1 cellular context compared by ENCODE assay signal in genomic region chr12:113190761-113191160, GRCh38.
TF ChIP-seq lines count a peak whose summit lies in the region.

No MANE protein-coding gene starts in this region.

TF ChIP-seq in K562, 482 proteins besides CTCF, POLR2A, EP300 and RAD21 (continues in another document):
- TF ChIP-seq NFE2L1 (tag; IDR thresholded peaks at IDR 0.05; ENCODE audit: borderline replicate concordance, low read depth) (no peak), FUS (optimal IDR thresholded peaks at IDR 0.05; ENCODE audit: low read depth, low read length) (no peak), RREB1 (CRISPR knock-in tag; IDR thresholded peaks at IDR 0.05) (no peak), ZKSCAN3 (CRISPR knock-in tag; IDR thresholded peaks at IDR 0.05) (no peak), DACH1 (IDR thresholded peaks at IDR 0.05; ENCODE audit: partially characterized antibody) (no peak), ZNF785 (CRISPR knock-in tag; IDR thresholded peaks at IDR 0.05) (no peak), NR1H2 (CRISPR knock-in tag; IDR thresholded peaks at IDR 0.05) (no peak), ZFPM2 (CRISPR knock-in tag; IDR thresholded peaks at IDR 0.05) (no peak), TSC22D4 (tag; IDR thresholded peaks at IDR 0.05) (no peak), MEF2A (IDR thresholded peaks at IDR 0.05; ENCODE audit: control insufficient read depth, low read depth, low read length) (no peak), HMG20B (CRISPR knock-in tag; IDR thresholded peaks at IDR 0.05) (no peak), SRF (CRISPR knock-in tag; IDR thresholded peaks at IDR 0.05) (no peak), KLF1 (tag; IDR thresholded peaks at IDR 0.05) (no peak), CTBP1 (IDR thresholded peaks at IDR 0.05; ENCODE audit: borderline replicate concordance) (peak; percentile 41; the same call in 1 of the 2 replicates), U2AF1 (optimal IDR thresholded peaks at IDR 0.05; ENCODE audit: low read depth, low read length) (no peak), ZNF121 (CRISPR knock-in tag; conservative IDR thresholded peaks at IDR 0.05) (peak; percentile 35), LEF1 (IDR thresholded peaks at IDR 0.05) (no peak), ATF3 (IDR thresholded peaks at IDR 0.05) (no peak), ATF3 (CRISPR knock-in tag; conservative IDR thresholded peaks at IDR 0.05) (no peak), BCLAF1 (IDR thresholded peaks at IDR 0.05; ENCODE audit: borderline replicate concordance in 1 of 2, control insufficient read depth in 1 of 2, low read depth in 2 of 2, low read length in 1 of 2) (no peak), GTF2A2 (tag; IDR thresholded peaks at IDR 0.05) (no peak), PHF8 (IDR thresholded peaks at IDR 0.05; ENCODE audit: borderline replicate concordance, low read length) (no peak), KAT7 (CRISPR knock-in tag; IDR thresholded peaks at IDR 0.05; ENCODE audit: borderline replicate concordance) (no peak), PPARD (CRISPR knock-in tag; IDR thresholded peaks at IDR 0.05) (no peak), SIN3B (IDR thresholded peaks at IDR 0.05; ENCODE audit: low read depth) (no peak), ETV1 (tag; conservative IDR thresholded peaks at IDR 0.05; ENCODE audit: low read depth) (0 out of 2 replicates have a peak, but pooled peaks have one; percentile 37), ARID3A (IDR thresholded peaks at IDR 0.05; ENCODE audit: borderline replicate concordance, low read depth, low read length) (no peak), CBFA2T3 (IDR thresholded peaks at IDR 0.05) (peak; percentile 67), NFATC3 (IDR thresholded peaks at IDR 0.05) (no peak), ZNF77 (CRISPR knock-in tag; IDR thresholded peaks at IDR 0.05) (no peak), ZNF449 (CRISPR knock-in tag; IDR thresholded peaks at IDR 0.05) (no peak), ZNF347 (CRISPR knock-in tag; IDR thresholded peaks at IDR 0.05; ENCODE audit: low read depth) (no peak), CXXC5 (CRISPR knock-in tag; IDR thresholded peaks at IDR 0.05) (no peak), TCF7 (IDR thresholded peaks at IDR 0.05; ENCODE audit: borderline replicate concordance) (no peak), ZNF146 (CRISPR knock-in tag; IDR thresholded peaks at IDR 0.05; ENCODE audit: unreplicated experiment) (no peak), EWSR1 (IDR thresholded peaks at IDR 0.05; ENCODE audit: borderline replicate concordance, low read depth, partially characterized antibody) (no peak), THAP12 (CRISPR knock-in tag; IDR thresholded peaks at IDR 0.05) (no peak), ZNF431 (CRISPR knock-in tag; IDR thresholded peaks at IDR 0.05) (no peak), HOXB6 (CRISPR knock-in tag; IDR thresholded peaks at IDR 0.05; ENCODE audit: borderline replicate concordance) (no peak), MYC (IDR thresholded peaks at IDR 0.05; ENCODE audit: low read depth, low read length) (0 out of 2 replicates have a peak, but pooled peaks have one; percentile 44), MYC (CRISPR knock-in tag; IDR thresholded peaks at IDR 0.05; ENCODE audit: borderline replicate concordance, low read depth) (no peak), FOSL1 (tag; conservative IDR thresholded peaks at IDR 0.05) (no peak), ARID2 (IDR thresholded peaks at IDR 0.05) (no peak), RAD51 (IDR thresholded peaks at IDR 0.05; ENCODE audit: borderline replicate concordance, low read depth) (peak; percentile 91), GTF2E2 (tag; IDR thresholded peaks at IDR 0.05) (no peak), ZNF124 (CRISPR knock-in tag; IDR thresholded peaks at IDR 0.05) (no peak), ZC3H8 (IDR thresholded peaks at IDR 0.05) (no peak), HIVEP1 (CRISPR knock-in tag; IDR thresholded peaks at IDR 0.05) (no peak), TARDBP (IDR thresholded peaks at IDR 0.05) (no peak), FOXJ3 (CRISPR knock-in tag; IDR thresholded peaks at IDR 0.05) (no peak), THAP7 (CRISPR knock-in tag; IDR thresholded peaks at IDR 0.05) (no peak), POLR2H (tag; IDR thresholded peaks at IDR 0.05; ENCODE audit: low read depth) (no peak), NFYB (IDR thresholded peaks at IDR 0.05; ENCODE audit: extremely low read depth, insufficient read length) (peak; percentile 87), ZNF165 (CRISPR knock-in tag; IDR thresholded peaks at IDR 0.05; ENCODE audit: borderline replicate concordance) (no peak), SLC30A9 (CRISPR knock-in tag; IDR thresholded peaks at IDR 0.05) (no peak), ZNF23 (CRISPR knock-in tag; IDR thresholded peaks at IDR 0.05) (no peak), YY1 (IDR thresholded peaks at IDR 0.05; ENCODE audit: borderline replicate concordance in 1 of 3, control insufficient read depth in 1 of 3, extremely low read depth in 1 of 3, insufficient read depth in 3 of 3, insufficient read length in 1 of 3, insufficient replicate concordance in 2 of 3, low read depth in 1 of 3, low read length in 2 of 3) (no peak)
